Comparison of ENCODE assay signal across 8 cellular contexts in genomic region chr12:6230321-6231110, GRCh38. TPM values are rescaled to one million over a fixed set of nuclear protein-coding genes. Genes with fewer than 3 reads are reported as not detected.
A peak's percentile ranks its signal among the peaks of the same experiment; 100 is the strongest.
DNase-seq lines count a peak whose midpoint lies in the region; ATAC-seq and TF ChIP-seq lines count a peak whose summit lies in the region.

No MANE protein-coding gene starts in this region.

- no peak for TF ChIP-seq RAD21 in Ishikawa (IDR thresholded peaks at IDR 0.05; ENCODE audit: low read depth)

- ATAC-seq in GM18867 (IDR thresholded peaks at IDR 0.05; ENCODE audit: unreplicated experiment): peak; percentile 76
- no peak for ATAC-seq in HG03457 (IDR thresholded peaks at IDR 0.05; ENCODE audit: unreplicated experiment)

- H3K4me1 ChIP-seq in mesodermal cell (ENCODE audit: control insufficient read depth, insufficient read depth, low read length, poor library complexity, severe bottlenecking): peaks cover 43% of the 10 kb centered on the region

- H3K36me3 ChIP-seq in mesodermal cell (ENCODE audit: control insufficient read depth, insufficient read depth, low read length): peaks cover 16% of the 10 kb centered on the region

- no peak overlapping the region for H3K4me3 ChIP-seq in mesodermal cell (ENCODE audit: extremely low read depth, insufficient read depth, low read length, poor library complexity, severe bottlenecking)

- peak; percentile 44; the same call in 1 of the 2 replicates for TF ChIP-seq EP300 in Ishikawa (IDR thresholded peaks at IDR 0.05; ENCODE audit: borderline replicate concordance)

- peak; percentile 72 for DNase-seq in activated CD4-positive, alpha-beta T cell treated with anti-CD3 and anti-CD28 coated beads for 48 hours
- DNase-seq in cerebellum (ENCODE audit: low spot score) (peak; percentile 29), NCI-H345 (lab: John Stamatoyannopoulos, UW) (no peak)
- peak; percentile 39 to 48 for DNase-seq in stimulated activated CD8-positive, alpha-beta memory T cell treated with anti-CD3 and anti-CD28 coated beads, Interleukin-2, amount 100 ng/mL, for 48 hours (ENCODE audit: low read depth in 2 of 2)

- peak overlapping the region; percentile 67 for H3K27ac ChIP-seq in mesodermal cell (ENCODE audit: low read depth, low read length, severe bottlenecking)

- 94 to 95% methylated on average over 11 to 16 of the region's 16 CpGs for WGBS in mesodermal cell (ENCODE audit: insufficient coverage in 2 of 2), 2 experiments

- no peaks in the 10 kb centered on the region for H3K9me3 ChIP-seq in mesodermal cell (ENCODE audit: control insufficient read depth, low read length)

TF ChIP-seq in Ishikawa, 13 proteins besides CTCF, POLR2A, EP300 and RAD21:
- TF ChIP-seq CEBPB (IDR thresholded peaks at IDR 0.05) (peak; percentile 90), MAX (IDR thresholded peaks at IDR 0.05) (peak; percentile 88), TEAD4 (IDR thresholded peaks at IDR 0.05) (peak; percentile 44; the same call in 1 of the 2 replicates), TAF1 (IDR thresholded peaks at IDR 0.05; ENCODE audit: low read depth) (no peak), NFIC (IDR thresholded peaks at IDR 0.05) (peak; percentile 33; the same call in 1 of the 2 replicates), ZBTB7A (IDR thresholded peaks at IDR 0.05; ENCODE audit: low read depth) (no peak)
- TF ChIP-seq, protein P1, sequence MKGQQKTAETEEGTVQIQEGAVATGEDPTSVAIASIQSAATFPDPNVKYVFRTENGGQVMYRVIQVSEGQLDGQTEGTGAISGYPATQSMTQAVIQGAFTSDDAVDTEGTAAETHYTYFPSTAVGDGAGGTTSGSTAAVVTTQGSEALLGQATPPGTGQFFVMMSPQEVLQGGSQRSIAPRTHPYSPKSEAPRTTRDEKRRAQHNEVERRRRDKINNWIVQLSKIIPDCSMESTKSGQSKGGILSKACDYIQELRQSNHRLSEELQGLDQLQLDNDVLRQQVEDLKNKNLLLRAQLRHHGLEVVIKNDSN (IDR thresholded peaks at IDR 0.05): peak; percentile 96

RNA-seq across cellular contexts. Expression of gene CD9, which starts 30.3 kb away (rescaled TPM):
- 30.5 TPM for total RNA-seq in cerebellum
- 83.6 TPM for polyA plus RNA-seq in mesodermal cell (2013, experiment 1 of 2)
- polyA plus RNA-seq in mesodermal cell (2013, experiment 2 of 2): 66.9 TPM
